In the genomic region with DNA sequence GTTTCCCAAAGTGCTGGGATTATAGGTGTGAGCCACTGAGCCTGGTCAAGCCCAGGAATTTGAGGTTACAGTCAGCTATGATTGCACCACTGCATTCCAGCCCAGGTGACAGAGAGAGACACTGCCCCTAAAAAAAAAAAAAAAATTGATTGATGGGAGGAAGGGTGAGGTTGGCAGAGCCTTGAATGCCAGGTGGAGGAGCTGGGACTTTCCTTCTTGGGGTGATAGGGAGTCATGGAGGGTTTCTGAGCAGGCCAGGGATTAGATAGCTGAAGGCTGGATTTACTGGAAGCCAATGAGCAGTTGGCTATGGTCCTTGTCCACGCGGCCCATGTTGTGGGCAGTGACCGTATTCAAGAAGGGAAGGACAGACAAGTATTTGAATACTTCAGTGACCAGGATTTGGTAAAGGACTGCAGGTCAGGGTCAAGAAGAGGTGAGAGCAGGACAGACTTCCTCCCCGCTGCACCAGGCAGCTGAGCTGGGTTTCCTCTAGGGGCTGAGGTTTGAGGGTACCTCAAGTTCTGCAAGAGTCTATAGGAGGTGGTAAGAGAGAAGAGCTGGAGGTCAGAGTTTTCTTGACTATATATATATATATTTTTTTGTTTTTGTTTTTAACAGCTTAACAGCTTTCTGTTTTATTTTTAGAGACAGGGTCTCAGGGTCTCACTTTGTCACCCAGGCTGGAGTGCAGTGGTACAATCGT, we compare ENCODE assay signal across 20 cellular contexts. TPM values are rescaled to one million over a fixed set of nuclear protein-coding genes. Genes with fewer than 3 reads are reported as not detected.
DNase-seq lines count a peak whose midpoint lies in the region; ATAC-seq and TF ChIP-seq lines count a peak whose summit lies in the region.
"Had no signal": no experiment of that assay in that cellular context is flagged by ENCODE, and none has a peak within 500 bp of the region (broad histone marks: within the 10 kb centered on the region; RNA-seq: fewer than 3 reads in every experiment).

No MANE protein-coding gene starts in this region.

- H3K9ac ChIP-seq in SK-N-SH = no peak overlapping the region

- H3K36me3 ChIP-seq in osteoblast (ENCODE audit: insufficient read depth, low read length) (no peaks in the 10 kb centered on the region), SK-N-SH (replicated peaks in 1 of 2; ENCODE audit: control insufficient read depth in 1 of 2, insufficient read depth in 2 of 2, low read length in 1 of 2) (no peaks in the 10 kb centered on the region)
- H3K36me3 ChIP-seq: cardiac muscle cell, HAP-1 had no signal

- H3F3A ChIP-seq in SK-N-SH (replicated peaks; ENCODE audit: insufficient read depth) = peaks cover 5% of the 10 kb centered on the region

- in situ Hi-C loops in GM13976 (cut with MboI; ENCODE audit: low sequenced_read_pairs, unreplicated experiment) = no loop called here

- peaks cover 60% of the 10 kb centered on the region for H3K36me3 Mint-ChIP-seq in activated CD4-positive, alpha-beta T cell treated with anti-CD3 and anti-CD28 coated beads, Interleukin-2, amount 10 ng/mL, durations not matched to agents 24 days and 14 days (ENCODE audit: low read depth)
- peaks cover 52% of the 10 kb centered on the region for H3K36me3 Mint-ChIP-seq in activated CD8-positive, alpha-beta T cell treated with anti-CD3 and anti-CD28 coated beads for 36 hours (ENCODE audit: low read depth)

- no peaks in the 10 kb centered on the region for H3K9me2 ChIP-seq in SK-N-SH

- H3K27me3 Mint-ChIP-seq in activated CD4-positive, alpha-beta T cell treated with anti-CD3 and anti-CD28 coated beads, Interleukin-2, amount 10 ng/mL, durations not matched to agents 24 days and 14 days = no peaks in the 10 kb centered on the region
- no peaks in the 10 kb centered on the region for H3K27me3 Mint-ChIP-seq in activated CD8-positive, alpha-beta T cell treated with anti-CD3 and anti-CD28 coated beads for 36 hours

- H3K27me3 ChIP-seq in osteoblast (ENCODE audit: insufficient read depth, low read length) (no peaks in the 10 kb centered on the region), SK-N-SH (ENCODE audit: insufficient read depth) (no peaks in the 10 kb centered on the region)
- H3K27me3 ChIP-seq: cardiac muscle cell had no signal

- no peaks in the 10 kb centered on the region for H3K9me3 ChIP-seq in osteoblast (ENCODE audit: low read depth, low read length)
- no peaks in the 10 kb centered on the region for H3K9me3 ChIP-seq in SK-N-SH
- H3K9me3 ChIP-seq: esophagus squamous epithelium, HAP-1, lower lobe of right lung, tibial artery had no signal

- H4K20me1 ChIP-seq in osteoblast (ENCODE audit: insufficient read depth, low read length) (no peaks in the 10 kb centered on the region), SK-N-SH (ENCODE audit: insufficient read depth) (no peaks in the 10 kb centered on the region)

- 89% methylated on average over 5 of the region's 5 CpGs for WGBS in SK-N-SH (ENCODE audit: low lambda C conversion rate)

- ATAC-seq in activated CD8-positive, alpha-beta T cell treated with anti-CD3 and anti-CD28 coated beads for 36 hours = no peak

- intact Hi-C loops in activated CD4-positive, alpha-beta T cell treated with anti-CD3 and anti-CD28 coated beads, Interleukin-2, amount 10 ng/mL, durations not matched to agents 24 days and 14 days (cut with micrococcal nuclease) = no loop called here
- intact Hi-C loops in activated CD8-positive, alpha-beta T cell treated with anti-CD3 and anti-CD28 coated beads for 36 hours (cut with micrococcal nuclease) = no loop called here

- H3K27ac Mint-ChIP-seq in activated CD4-positive, alpha-beta T cell treated with anti-CD3 and anti-CD28 coated beads, Interleukin-2, amount 10 ng/mL, durations not matched to agents 24 days and 14 days = peak overlapping the region; percentile 74
- peak overlapping the region; percentile 34 for H3K27ac Mint-ChIP-seq in activated CD8-positive, alpha-beta T cell treated with anti-CD3 and anti-CD28 coated beads for 36 hours

- H3K4me1 ChIP-seq in osteoblast (ENCODE audit: insufficient read depth, low read length) (no peaks in the 10 kb centered on the region), SK-N-SH (ENCODE audit: control insufficient read depth in 1 of 2, insufficient read depth in 2 of 2, low read depth in 1 of 2, low read length in 1 of 2) (no peaks in the 10 kb centered on the region)
- H3K4me1 ChIP-seq: HAP-1, tibial artery had no signal

- H2AFZ ChIP-seq in osteoblast (ENCODE audit: low read length) (no peak overlapping the region), SK-N-SH (ENCODE audit: low read depth) (no peak overlapping the region)

- H3K27ac ChIP-seq in osteoblast (ENCODE audit: low read depth, low read length) = no peak overlapping the region
- no peak overlapping the region for H3K27ac ChIP-seq in SK-N-SH (ENCODE audit: low read depth in 2 of 2, low read length in 1 of 2)
- H3K27ac ChIP-seq: cardiac muscle cell, esophagus squamous epithelium, tibial artery had no signal

- CTCF ChIA-PET in activated CD8-positive, alpha-beta T cell treated with anti-CD3 and anti-CD28 coated beads for 36 hours (lab: Charles Lee) = interaction anchor here (1.2 to 4.4 kb wide), 3 partner anchors 10 to 109 kb away, joined by 4 to 24 read pairs (median 21); a partner anchor contains a TSS
- CTCF ChIA-PET in SK-N-SH (lab: Yijun Ruan, JAX) = interaction anchor here (0.6 to 4.9 kb wide), 8 partner anchors 10 to 754 kb away, joined by 3 to 38 read pairs (median 4); a partner anchor contains a TSS

- POLR2A ChIA-PET in activated CD8-positive, alpha-beta T cell treated with anti-CD3 and anti-CD28 coated beads for 36 hours (lab: Charles Lee) = interaction anchor here (0.7 to 3.0 kb wide), 6 partner anchors 9 to 109 kb away, joined by 3 to 23 read pairs (median 4); a partner anchor contains a TSS
- POLR2A ChIA-PET in SK-N-SH (lab: Yijun Ruan, JAX) = no interaction called here

- H3K4me3 ChIP-seq in osteoblast (ENCODE audit: insufficient read depth, low read length) = no peak overlapping the region
- H3K4me3 ChIP-seq in SK-N-SH (ENCODE audit: low read depth in 2 of 2, low read length in 1 of 2) = no peak overlapping the region
- H3K4me3 ChIP-seq: cardiac muscle cell, esophagus squamous epithelium, HAP-1, lower lobe of right lung, tibial artery had no signal

- peaks cover 22% of the 10 kb centered on the region for H3K4me1 Mint-ChIP-seq in activated CD4-positive, alpha-beta T cell treated with anti-CD3 and anti-CD28 coated beads, Interleukin-2, amount 10 ng/mL, durations not matched to agents 24 days and 14 days
- peaks cover 16% of the 10 kb centered on the region for H3K4me1 Mint-ChIP-seq in activated CD8-positive, alpha-beta T cell treated with anti-CD3 and anti-CD28 coated beads for 36 hours (ENCODE audit: low read depth)

- H3K9me3 Mint-ChIP-seq in activated CD4-positive, alpha-beta T cell treated with anti-CD3 and anti-CD28 coated beads, Interleukin-2, amount 10 ng/mL, durations not matched to agents 24 days and 14 days = no peaks in the 10 kb centered on the region
- H3K9me3 Mint-ChIP-seq in activated CD8-positive, alpha-beta T cell treated with anti-CD3 and anti-CD28 coated beads for 36 hours = no peaks in the 10 kb centered on the region

- no peak for DNase-seq in activated CD4-positive, alpha-beta T cell treated with anti-CD3 and anti-CD28 coated beads, Interleukin-2, amount 10 ng/mL, durations not matched to agents 24 days and 14 days
- no peak for DNase-seq in activated CD4-positive, alpha-beta T cell treated with anti-CD3 and anti-CD28 coated beads, Interleukin-2, amount 50 U/mL, for 1 hour
- peak; percentile 10 for DNase-seq in GM13976 (ENCODE audit: low spot score)
- no peak for DNase-seq in activated CD8-positive, alpha-beta T cell treated with anti-CD3 and anti-CD28 coated beads for 36 hours
- DNase-seq in osteoblast (ENCODE audit: insufficient read length, low spot score, missing footprints) = peak; percentile 30
- no peak for DNase-seq in SK-N-SH
- DNase-seq in stimulated activated CD4-positive, alpha-beta T cell treated with anti-CD3 and anti-CD28 coated beads, Interleukin-12 subunit alpha, Interleukin-12 subunit beta, amount 100 ng/mL, for 4 hours = no peak
- DNase-seq in stimulated activated CD4-positive, alpha-beta T cell treated with anti-CD3 and anti-CD28 coated beads, Interleukin-2, amount 100 ng/mL, for 48 hours = no peak
- DNase-seq: C1 segment of cervical spinal cord; effector CD4-positive, alpha-beta T cell; esophagus squamous epithelium; lower lobe of right lung; NCI-H146; posterior cingulate gyrus; tibial artery had no signal

- H3K79me2 ChIP-seq in osteoblast (ENCODE audit: insufficient read depth, low read length) (no peaks in the 10 kb centered on the region), SK-N-SH (ENCODE audit: insufficient read depth) (no peaks in the 10 kb centered on the region)

- TF ChIP-seq RAD21 in SK-N-SH (IDR thresholded peaks at IDR 0.05; ENCODE audit: low read length) = no peak

- no peak for TF ChIP-seq EP300 in SK-N-SH (IDR thresholded peaks at IDR 0.05; ENCODE audit: borderline replicate concordance in 1 of 2, low read depth in 1 of 2, low read length in 1 of 2)

- H3K4me2 ChIP-seq in osteoblast (ENCODE audit: insufficient read depth, low read length) = no peak overlapping the region
- H3K4me2 ChIP-seq in SK-N-SH = no peak overlapping the region

- H3K4me3 Mint-ChIP-seq in activated CD4-positive, alpha-beta T cell treated with anti-CD3 and anti-CD28 coated beads, Interleukin-2, amount 10 ng/mL, durations not matched to agents 24 days and 14 days = no peak overlapping the region
- no peak overlapping the region for H3K4me3 Mint-ChIP-seq in activated CD8-positive, alpha-beta T cell treated with anti-CD3 and anti-CD28 coated beads for 36 hours

- TF ChIP-seq CTCF in GM13976 (IDR thresholded peaks at IDR 0.05; ENCODE audit: borderline replicate concordance, control extremely low read depth, extremely low read depth, insufficient read depth, missing control alignments) (no peak), osteoblast (IDR thresholded peaks at IDR 0.05; ENCODE audit: extremely low read depth, low read depth, low read length) (no peak), SK-N-SH (IDR thresholded peaks at IDR 0.05) (no peak)
- no peak for TF ChIP-seq CTCF in activated CD8-positive, alpha-beta T cell treated with anti-CD3 and anti-CD28 coated beads for 36 hours (IDR thresholded peaks at IDR 0.05)

RNA-seq across cellular contexts. Expression of a gene that starts 6.9 kb away (rescaled TPM):
- total RNA-seq in activated CD4-positive, alpha-beta T cell treated with anti-CD3 and anti-CD28 coated beads, Interleukin-2, amount 10 ng/mL, durations not matched to agents 24 days and 14 days = 0.71 and 0.79 TPM in 2 replicates
- total RNA-seq in activated CD8-positive, alpha-beta T cell treated with anti-CD3 and anti-CD28 coated beads for 36 hours = under 1 TPM; 0.36 to 0.54 TPM
- under 0.01 and 0.29 TPM in 2 replicates for total RNA-seq in osteoblast
- polyA plus RNA-seq in SK-N-SH (2012; rRNA removed) = 0.05 TPM in 2 replicates
- polyA plus RNA-seq in SK-N-SH (2012; cell fraction: cytosol; rRNA removed) = 0.03 and 0.05 TPM in 2 replicates
- 0.11 and 0.20 TPM in 2 replicates for polyA plus RNA-seq in SK-N-SH (2012; cell fraction: nucleus; rRNA removed)
- total RNA-seq: LHCN-M2 had no signal

RNA-seq across cellular contexts. Expression of a gene that starts 9.0 kb away (rescaled TPM):
- total RNA-seq in activated CD4-positive, alpha-beta T cell treated with anti-CD3 and anti-CD28 coated beads, Interleukin-2, amount 10 ng/mL, durations not matched to agents 24 days and 14 days = 81.5 and 82.1 TPM in 2 replicates
- total RNA-seq in activated CD8-positive, alpha-beta T cell treated with anti-CD3 and anti-CD28 coated beads for 36 hours = 10 to 100 TPM; 35.5 to 37.2 TPM
- 25.6 and 35.5 TPM in 2 replicates for total RNA-seq in osteoblast
- polyA plus RNA-seq in SK-N-SH (2012; rRNA removed) = 14.5 and 14.8 TPM in 2 replicates
- 7.0 and 9.5 TPM in 2 replicates for polyA plus RNA-seq in SK-N-SH (2012; cell fraction: cytosol; rRNA removed)
- polyA plus RNA-seq in SK-N-SH (2012; cell fraction: nucleus; rRNA removed) = 27.0 and 35.4 TPM in 2 replicates
- total RNA-seq: A172 had no signal

RNA-seq across cellular contexts. Expression of a gene that starts 9.9 kb away (rescaled TPM):
- total RNA-seq in activated CD4-positive, alpha-beta T cell treated with anti-CD3 and anti-CD28 coated beads, Interleukin-2, amount 10 ng/mL, durations not matched to agents 24 days and 14 days = 3.0 and 3.8 TPM in 2 replicates
- 1 to 10 TPM; 5.0 to 5.3 TPM for total RNA-seq in activated CD8-positive, alpha-beta T cell treated with anti-CD3 and anti-CD28 coated beads for 36 hours
- under 0.01 TPM in 1 of 2 replicates, not detected in the other for total RNA-seq in osteoblast
- 4.9 and 5.2 TPM in 2 replicates for polyA plus RNA-seq in SK-N-SH (2012; rRNA removed)
- 0.95 and 2.6 TPM in 2 replicates for polyA plus RNA-seq in SK-N-SH (2012; cell fraction: cytosol; rRNA removed)
- polyA plus RNA-seq in SK-N-SH (2012; cell fraction: nucleus; rRNA removed) = 24.1 and 29.7 TPM in 2 replicates
- total RNA-seq: skeletal muscle tissue had no signal

RNA-seq across cellular contexts. Expression of a gene that starts 27.9 kb away (rescaled TPM):
- 163 and 174 TPM in 2 replicates for total RNA-seq in activated CD4-positive, alpha-beta T cell treated with anti-CD3 and anti-CD28 coated beads, Interleukin-2, amount 10 ng/mL, durations not matched to agents 24 days and 14 days
- total RNA-seq in activated CD8-positive, alpha-beta T cell treated with anti-CD3 and anti-CD28 coated beads for 36 hours = 100 to 1,000 TPM; 151 to 153 TPM
- total RNA-seq in osteoblast = 37.1 and 37.3 TPM in 2 replicates
- polyA plus RNA-seq in SK-N-SH (2012; rRNA removed) = 76.0 and 110 TPM in 2 replicates
- 47.1 and 75.1 TPM in 2 replicates for polyA plus RNA-seq in SK-N-SH (2012; cell fraction: cytosol; rRNA removed)
- 101 and 137 TPM in 2 replicates for polyA plus RNA-seq in SK-N-SH (2012; cell fraction: nucleus; rRNA removed)

RNA-seq across cellular contexts. Expression of a gene that starts 29.7 kb away (rescaled TPM):
- total RNA-seq in activated CD4-positive, alpha-beta T cell treated with anti-CD3 and anti-CD28 coated beads, Interleukin-2, amount 10 ng/mL, durations not matched to agents 24 days and 14 days = 2.0 and 2.8 TPM in 2 replicates
- total RNA-seq in activated CD8-positive, alpha-beta T cell treated with anti-CD3 and anti-CD28 coated beads for 36 hours = 1 to 10 TPM; 3.2 to 3.7 TPM
- total RNA-seq in osteoblast = 0.59 and 0.72 TPM in 2 replicates
- polyA plus RNA-seq in SK-N-SH (2012; rRNA removed) = 1.8 and 2.1 TPM in 2 replicates
- polyA plus RNA-seq in SK-N-SH (2012; cell fraction: cytosol; rRNA removed) = 0.59 and 0.92 TPM in 2 replicates
- polyA plus RNA-seq in SK-N-SH (2012; cell fraction: nucleus; rRNA removed) = 15.4 and 19.0 TPM in 2 replicates

Comparison
In these comparisons a context has a peak if more than half of its experiments do, and no peak if none do; other contexts are left out.
1. DNase-seq: peak in GM13976 (single experiment) and osteoblast (single experiment); none in activated CD4-positive, alpha-beta T cell treated with anti-CD3 and anti-CD28 coated beads, Interleukin-2, amount 10 ng/mL, durations not matched to agents 24 days and 14 days (single experiment), activated CD4-positive, alpha-beta T cell treated with anti-CD3 and anti-CD28 coated beads, Interleukin-2, amount 50 U/mL, for 1 hour (single experiment), activated CD8-positive, alpha-beta T cell treated with anti-CD3 and anti-CD28 coated beads for 36 hours (single experiment), SK-N-SH (single experiment), stimulated activated CD4-positive, alpha-beta T cell treated with anti-CD3 and anti-CD28 coated beads, Interleukin-12 subunit alpha, Interleukin-12 subunit beta, amount 100 ng/mL, for 4 hours (single experiment) and stimulated activated CD4-positive, alpha-beta T cell treated with anti-CD3 and anti-CD28 coated beads, Interleukin-2, amount 100 ng/mL, for 48 hours (0 of 2).